Comparison of ENCODE assay signal across 8 cellular contexts in the genomic region with DNA sequence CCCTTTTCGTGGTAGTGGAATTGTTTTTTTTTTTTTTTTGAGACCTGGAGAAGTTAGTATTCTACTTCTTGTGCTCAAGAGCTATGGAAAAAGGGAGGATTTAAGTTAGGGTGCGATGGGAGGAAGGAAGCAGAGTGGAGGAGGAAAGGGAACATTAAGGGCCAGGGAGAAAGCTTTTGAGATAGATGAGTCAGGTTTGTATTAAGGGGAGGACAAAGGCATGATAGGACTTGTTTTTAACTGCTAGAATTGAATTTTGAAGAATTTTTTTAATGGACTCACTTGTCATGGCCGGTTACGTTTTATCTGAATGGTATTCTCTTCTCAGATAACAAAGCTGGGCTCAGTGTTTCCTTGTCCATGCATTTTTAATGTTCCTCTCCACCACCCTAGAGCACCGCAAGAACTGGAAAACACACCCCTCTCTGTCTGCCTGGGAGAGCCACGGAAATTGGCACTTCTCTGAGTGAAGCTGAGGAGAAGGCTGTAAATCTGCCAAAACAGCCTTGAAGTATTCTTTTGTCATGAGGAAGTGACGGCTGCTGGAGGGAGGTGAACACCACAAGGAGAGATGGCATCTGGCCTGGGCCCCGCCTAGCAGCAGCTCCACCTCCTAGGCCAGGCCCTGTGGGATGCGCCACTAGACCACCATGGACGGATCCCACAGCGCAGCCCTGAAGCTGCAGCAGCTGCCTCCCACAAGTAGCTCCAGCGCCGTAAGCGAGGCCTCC. TPM values are rescaled to one million over a fixed set of nuclear protein-coding genes. Genes with fewer than 3 reads are reported as not detected.
DNase-seq lines count a peak whose midpoint lies in the region; ATAC-seq and TF ChIP-seq lines count a peak whose summit lies in the region.

No MANE protein-coding gene starts in this region.

- H4K20me1 ChIP-seq in hepatocyte (ENCODE audit: insufficient read depth, poor library complexity, severe bottlenecking), result no peaks in the 10 kb centered on the region

- ATAC-seq in activated T-cell treated with anti-CD3 and anti-CD28 coated beads, Interleukin-2, amount 50 U/mL, for 72 hours (replicated peaks in 1 of 2), result no peak
- ATAC-seq in activated T-cell treated with anti-CD3 and anti-CD28 coated beads, Interleukin-2, amount 50 U/mL, for 4 hours, result no peak

- H3K36me3 ChIP-seq in hepatocyte (replicated peaks; ENCODE audit: insufficient read depth, low read depth), result no peaks in the 10 kb centered on the region

- H3K4me1 Mint-ChIP-seq in activated T-cell treated with anti-CD3 and anti-CD28 coated beads, Interleukin-2, amount 50 U/mL, for 72 hours (ENCODE audit: low read depth), result peaks cover 88% of the 10 kb centered on the region
- peaks cover 72% of the 10 kb centered on the region for H3K4me1 Mint-ChIP-seq in activated T-cell treated with anti-CD3 and anti-CD28 coated beads, Interleukin-2, amount 50 U/mL, for 4 hours (ENCODE audit: low read depth)

- peaks cover 2 to 34% of the 10 kb centered on the region in 2 donors for H3K36me3 Mint-ChIP-seq in activated T-cell treated with anti-CD3 and anti-CD28 coated beads, Interleukin-2, amount 50 U/mL, for 72 hours (ENCODE audit: insufficient read depth in 2 of 2)
- H3K36me3 Mint-ChIP-seq in activated T-cell treated with anti-CD3 and anti-CD28 coated beads, Interleukin-2, amount 50 U/mL, for 4 hours (ENCODE audit: insufficient read depth), result peaks cover 36% of the 10 kb centered on the region

- intact Hi-C loops in posterior vena cava (cut with DNase I), result no loop called here

- H3K4me3 Mint-ChIP-seq in activated T-cell treated with anti-CD3 and anti-CD28 coated beads, Interleukin-2, amount 50 U/mL, for 72 hours, result peak overlapping the region in 1 of 2 donors; percentile 14
- H3K4me3 Mint-ChIP-seq in activated T-cell treated with anti-CD3 and anti-CD28 coated beads, Interleukin-2, amount 50 U/mL, for 4 hours, result no peak overlapping the region

- no peaks in the 10 kb centered on the region for H3K9me2 ChIP-seq in hepatocyte (replicated peaks; ENCODE audit: insufficient read depth)

- TF ChIP-seq CTCF in hepatocyte (IDR thresholded peaks at IDR 0.05; ENCODE audit: poor library complexity), result no peak

- no peak for DNase-seq in activated T-cell treated with anti-CD3 and anti-CD28 coated beads, Interleukin-2, amount 50 U/mL, for 72 hours
- DNase-seq in activated T-cell treated with anti-CD3 and anti-CD28 coated beads, Interleukin-2, amount 50 U/mL, for 4 hours, result no peak
- DNase-seq in UCSD-AML1 (lab: John Stamatoyannopoulos, UW; ENCODE audit: unreplicated experiment) (peak; percentile 66), hepatocyte (ENCODE audit: low spot score) (no peak), ureter (ENCODE audit: low spot score) (peak; percentile 61), posterior vena cava (ENCODE audit: low spot score) (no peak)
- DNase-seq in stimulated activated CD4-positive, alpha-beta T cell treated with anti-CD3 and anti-CD28 coated beads, Interleukin-4, amount 100 ng/mL, for 4 hours, result no peak
- no peak for DNase-seq in activated CD8-positive, alpha-beta memory T cell treated with anti-CD3 and anti-CD28 coated beads, Interleukin-2, amount 50 U/mL, for 4 hours

- no peak overlapping the region for H3K4me3 ChIP-seq in hepatocyte

- peak overlapping the region; percentile 55 for H3K27ac ChIP-seq in hepatocyte

- WGBS in hepatocyte (ENCODE audit: low lambda C conversion rate, missing lambda C conversion rate), result 88% methylated on average over 14 of the region's 14 CpGs

- no peaks in the 10 kb centered on the region for H3K9me3 Mint-ChIP-seq in activated T-cell treated with anti-CD3 and anti-CD28 coated beads, Interleukin-2, amount 50 U/mL, for 72 hours
- no peaks in the 10 kb centered on the region for H3K9me3 Mint-ChIP-seq in activated T-cell treated with anti-CD3 and anti-CD28 coated beads, Interleukin-2, amount 50 U/mL, for 4 hours

- peaks cover 10% of the 10 kb centered on the region for H3K79me2 ChIP-seq in hepatocyte

- peaks cover 16% of the 10 kb centered on the region for H3K4me1 ChIP-seq in hepatocyte (ENCODE audit: insufficient read depth)

- H3K4me2 ChIP-seq in hepatocyte, result no peak overlapping the region

- no peak overlapping the region for H2AFZ ChIP-seq in hepatocyte

- peak overlapping the region; percentile 73 for H3K27ac Mint-ChIP-seq in activated T-cell treated with anti-CD3 and anti-CD28 coated beads, Interleukin-2, amount 50 U/mL, for 72 hours

- H3K27me3 ChIP-seq in hepatocyte, result no peaks in the 10 kb centered on the region

- H3K27me3 Mint-ChIP-seq in activated T-cell treated with anti-CD3 and anti-CD28 coated beads, Interleukin-2, amount 50 U/mL, for 72 hours (ENCODE audit: low read depth), result no peaks in the 10 kb centered on the region
- H3K27me3 Mint-ChIP-seq in activated T-cell treated with anti-CD3 and anti-CD28 coated beads, Interleukin-2, amount 50 U/mL, for 4 hours (ENCODE audit: low read depth), result no peaks in the 10 kb centered on the region

- no peaks in the 10 kb centered on the region for H3K9me3 ChIP-seq in hepatocyte (ENCODE audit: low read depth)

RNA-seq across cellular contexts. Expression of gene NIPAL3, which starts 3.5 kb away (rescaled TPM):
- total RNA-seq in activated T-cell treated with anti-CD3 and anti-CD28 coated beads, Interleukin-2, amount 50 U/mL, for 72 hours, result 10 to 100 TPM; 54.1 to 68.7 TPM
- 10 to 100 TPM; 24.0 to 31.8 (median 26.8) TPM for total RNA-seq in activated T-cell treated with anti-CD3 and anti-CD28 coated beads, Interleukin-2, amount 50 U/mL, for 4 hours
- total RNA-seq in hepatocyte (25.4 and 26.6 TPM in 2 replicates), ureter (35.5 TPM), posterior vena cava (1 to 10 TPM; 7.5 to 8.7 TPM)
- polyA plus RNA-seq in hepatocyte, result 27.3 and 37.9 TPM in 2 replicates

RNA-seq across cellular contexts. Expression of gene STPG1, which starts 5.5 kb away (rescaled TPM):
- total RNA-seq in activated T-cell treated with anti-CD3 and anti-CD28 coated beads, Interleukin-2, amount 50 U/mL, for 72 hours, result 10 to 100 TPM; 13.0 to 17.8 TPM
- 1 to 10 TPM; 3.2 to 4.2 (median 3.9) TPM for total RNA-seq in activated T-cell treated with anti-CD3 and anti-CD28 coated beads, Interleukin-2, amount 50 U/mL, for 4 hours
- total RNA-seq in hepatocyte, result 2.9 and 3.5 TPM in 2 replicates
- polyA plus RNA-seq in hepatocyte, result 4.3 and 5.5 TPM in 2 replicates
- total RNA-seq in ureter, result 23.8 TPM
- 1 to 10 TPM; 2.1 to 2.9 TPM for total RNA-seq in posterior vena cava

Comparison
In these comparisons a context has a peak if more than half of its experiments do, and no peak if none do; other contexts are left out.
1. DNase-seq: peak in UCSD-AML1 (single experiment) and ureter (single experiment); none in activated T-cell treated with anti-CD3 and anti-CD28 coated beads, Interleukin-2, amount 50 U/mL, for 72 hours (0 of 2), activated T-cell treated with anti-CD3 and anti-CD28 coated beads, Interleukin-2, amount 50 U/mL, for 4 hours (single experiment), hepatocyte (single experiment), posterior vena cava (single experiment), stimulated activated CD4-positive, alpha-beta T cell treated with anti-CD3 and anti-CD28 coated beads, Interleukin-4, amount 100 ng/mL, for 4 hours (0 of 2) and activated CD8-positive, alpha-beta memory T cell treated with anti-CD3 and anti-CD28 coated beads, Interleukin-2, amount 50 U/mL, for 4 hours (single experiment).